Comparison of ENCODE assay signal across 1 cellular context in the genomic region with DNA sequence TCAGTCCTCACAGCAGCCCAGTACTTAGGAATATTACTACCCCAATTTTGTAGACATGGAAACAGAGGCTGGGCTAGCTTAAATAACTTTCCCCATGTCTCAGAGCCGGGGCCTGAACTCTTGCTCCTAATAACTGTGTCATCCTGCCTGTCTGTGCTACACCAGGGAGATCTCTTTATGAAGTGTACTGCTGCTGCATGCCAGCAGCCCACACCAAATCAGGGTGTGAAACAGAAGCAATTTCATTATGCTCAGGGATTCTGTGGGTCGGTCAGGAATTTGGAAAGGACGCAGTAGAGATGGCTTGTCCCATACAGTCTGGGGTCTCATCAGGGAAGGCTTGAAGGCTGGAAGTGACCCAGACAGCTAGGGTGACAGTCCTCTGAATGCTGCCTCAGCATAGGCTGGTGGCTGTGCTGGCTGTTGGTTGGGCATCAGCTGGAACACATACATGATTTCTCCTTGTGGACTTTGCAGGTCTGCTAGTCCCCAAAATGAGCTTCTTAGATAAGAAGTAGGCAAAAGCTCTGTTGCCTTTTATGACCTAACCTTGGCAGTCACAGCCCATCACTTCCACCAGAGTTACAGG.
TF ChIP-seq lines count a peak whose summit lies in the region.

No MANE protein-coding gene starts in this region.

TF ChIP-seq in K562, 482 proteins besides CTCF, POLR2A, EP300 and RAD21:
- TF ChIP-seq ETV6 (IDR thresholded peaks at IDR 0.05; ENCODE audit: borderline replicate concordance in 1 of 2, low read depth in 2 of 2, low read length in 1 of 2) (no peak), ETV6 (CRISPR knock-in tag; IDR thresholded peaks at IDR 0.05; ENCODE audit: borderline replicate concordance) (no peak), KLF16 (IDR thresholded peaks at IDR 0.05) (no peak), SAFB2 (IDR thresholded peaks at IDR 0.05; ENCODE audit: borderline replicate concordance, low read depth, low read length, severe bottlenecking) (no peak), NONO (IDR thresholded peaks at IDR 0.05; ENCODE audit: low read depth in 2 of 2, low read length in 1 of 2) (no peak), BCL6 (CRISPR knock-in tag; IDR thresholded peaks at IDR 0.05) (no peak), SRSF7 (optimal IDR thresholded peaks at IDR 0.05; ENCODE audit: low read depth, low read length) (no peak), ETV5 (CRISPR knock-in tag; IDR thresholded peaks at IDR 0.05; ENCODE audit: low read depth) (no peak), SREBF1 (IDR thresholded peaks at IDR 0.05; ENCODE audit: borderline replicate concordance, low read depth, low read length) (no peak), NFIX (CRISPR knock-in tag; IDR thresholded peaks at IDR 0.05; ENCODE audit: low read depth) (no peak), NFXL1 (CRISPR knock-in tag; IDR thresholded peaks at IDR 0.05) (no peak), FIP1L1 (IDR thresholded peaks at IDR 0.05; ENCODE audit: low read depth, low read length, poor library complexity, severe bottlenecking) (no peak), RBBP5 (IDR thresholded peaks at IDR 0.05; ENCODE audit: borderline replicate concordance, insufficient read depth, low read length, poor library complexity, severe bottlenecking) (no peak), ZNF384 (IDR thresholded peaks at IDR 0.05; ENCODE audit: low read depth, low read length) (no peak), SRSF1 (IDR thresholded peaks at IDR 0.05; ENCODE audit: low read depth, low read length) (no peak), ZNF143 (CRISPR knock-in tag; IDR thresholded peaks at IDR 0.05) (no peak)
- TF ChIP-seq, protein P1, sequence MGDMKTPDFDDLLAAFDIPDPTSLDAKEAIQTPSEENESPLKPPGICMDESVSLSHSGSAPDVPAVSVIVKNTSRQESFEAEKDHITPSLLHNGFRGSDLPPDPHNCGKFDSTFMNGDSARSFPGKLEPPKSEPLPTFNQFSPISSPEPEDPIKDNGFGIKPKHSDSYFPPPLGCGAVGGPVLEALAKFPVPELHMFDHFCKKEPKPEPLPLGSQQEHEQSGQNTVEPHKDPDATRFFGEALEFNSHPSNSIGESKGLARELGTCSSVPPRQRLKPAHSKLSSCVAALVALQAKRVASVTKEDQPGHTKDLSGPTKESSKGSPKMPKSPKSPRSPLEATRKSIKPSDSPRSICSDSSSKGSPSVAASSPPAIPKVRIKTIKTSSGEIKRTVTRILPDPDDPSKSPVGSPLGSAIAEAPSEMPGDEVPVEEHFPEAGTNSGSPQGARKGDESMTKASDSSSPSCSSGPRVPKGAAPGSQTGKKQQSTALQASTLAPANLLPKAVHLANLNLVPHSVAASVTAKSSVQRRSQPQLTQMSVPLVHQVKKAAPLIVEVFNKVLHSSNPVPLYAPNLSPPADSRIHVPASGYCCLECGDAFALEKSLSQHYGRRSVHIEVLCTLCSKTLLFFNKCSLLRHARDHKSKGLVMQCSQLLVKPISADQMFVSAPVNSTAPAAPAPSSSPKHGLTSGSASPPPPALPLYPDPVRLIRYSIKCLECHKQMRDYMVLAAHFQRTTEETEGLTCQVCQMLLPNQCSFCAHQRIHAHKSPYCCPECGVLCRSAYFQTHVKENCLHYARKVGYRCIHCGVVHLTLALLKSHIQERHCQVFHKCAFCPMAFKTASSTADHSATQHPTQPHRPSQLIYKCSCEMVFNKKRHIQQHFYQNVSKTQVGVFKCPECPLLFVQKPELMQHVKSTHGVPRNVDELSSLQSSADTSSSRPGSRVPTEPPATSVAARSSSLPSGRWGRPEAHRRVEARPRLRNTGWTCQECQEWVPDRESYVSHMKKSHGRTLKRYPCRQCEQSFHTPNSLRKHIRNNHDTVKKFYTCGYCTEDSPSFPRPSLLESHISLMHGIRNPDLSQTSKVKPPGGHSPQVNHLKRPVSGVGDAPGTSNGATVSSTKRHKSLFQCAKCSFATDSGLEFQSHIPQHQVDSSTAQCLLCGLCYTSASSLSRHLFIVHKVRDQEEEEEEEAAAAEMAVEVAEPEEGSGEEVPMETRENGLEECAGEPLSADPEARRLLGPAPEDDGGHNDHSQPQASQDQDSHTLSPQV (IDR thresholded peaks at IDR 0.05): no peak
- TF ChIP-seq, protein P2, sequence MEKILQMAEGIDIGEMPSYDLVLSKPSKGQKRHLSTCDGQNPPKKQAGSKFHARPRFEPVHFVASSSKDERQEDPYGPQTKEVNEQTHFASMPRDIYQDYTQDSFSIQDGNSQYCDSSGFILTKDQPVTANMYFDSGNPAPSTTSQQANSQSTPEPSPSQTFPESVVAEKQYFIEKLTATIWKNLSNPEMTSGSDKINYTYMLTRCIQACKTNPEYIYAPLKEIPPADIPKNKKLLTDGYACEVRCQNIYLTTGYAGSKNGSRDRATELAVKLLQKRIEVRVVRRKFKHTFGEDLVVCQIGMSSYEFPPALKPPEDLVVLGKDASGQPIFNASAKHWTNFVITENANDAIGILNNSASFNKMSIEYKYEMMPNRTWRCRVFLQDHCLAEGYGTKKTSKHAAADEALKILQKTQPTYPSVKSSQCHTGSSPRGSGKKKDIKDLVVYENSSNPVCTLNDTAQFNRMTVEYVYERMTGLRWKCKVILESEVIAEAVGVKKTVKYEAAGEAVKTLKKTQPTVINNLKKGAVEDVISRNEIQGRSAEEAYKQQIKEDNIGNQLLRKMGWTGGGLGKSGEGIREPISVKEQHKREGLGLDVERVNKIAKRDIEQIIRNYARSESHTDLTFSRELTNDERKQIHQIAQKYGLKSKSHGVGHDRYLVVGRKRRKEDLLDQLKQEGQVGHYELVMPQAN (IDR thresholded peaks at IDR 0.05; ENCODE audit: borderline replicate concordance): no peak
- TF ChIP-seq, protein P3, sequence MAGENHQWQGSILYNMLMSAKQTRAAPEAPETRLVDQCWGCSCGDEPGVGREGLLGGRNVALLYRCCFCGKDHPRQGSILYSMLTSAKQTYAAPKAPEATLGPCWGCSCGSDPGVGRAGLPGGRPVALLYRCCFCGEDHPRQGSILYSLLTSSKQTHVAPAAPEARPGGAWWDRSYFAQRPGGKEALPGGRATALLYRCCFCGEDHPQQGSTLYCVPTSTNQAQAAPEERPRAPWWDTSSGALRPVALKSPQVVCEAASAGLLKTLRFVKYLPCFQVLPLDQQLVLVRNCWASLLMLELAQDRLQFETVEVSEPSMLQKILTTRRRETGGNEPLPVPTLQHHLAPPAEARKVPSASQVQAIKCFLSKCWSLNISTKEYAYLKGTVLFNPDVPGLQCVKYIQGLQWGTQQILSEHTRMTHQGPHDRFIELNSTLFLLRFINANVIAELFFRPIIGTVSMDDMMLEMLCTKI (IDR thresholded peaks at IDR 0.05; ENCODE audit: partially characterized antibody): no peak
